ENCODE assay signal across 17 cellular contexts in the genomic region with DNA sequence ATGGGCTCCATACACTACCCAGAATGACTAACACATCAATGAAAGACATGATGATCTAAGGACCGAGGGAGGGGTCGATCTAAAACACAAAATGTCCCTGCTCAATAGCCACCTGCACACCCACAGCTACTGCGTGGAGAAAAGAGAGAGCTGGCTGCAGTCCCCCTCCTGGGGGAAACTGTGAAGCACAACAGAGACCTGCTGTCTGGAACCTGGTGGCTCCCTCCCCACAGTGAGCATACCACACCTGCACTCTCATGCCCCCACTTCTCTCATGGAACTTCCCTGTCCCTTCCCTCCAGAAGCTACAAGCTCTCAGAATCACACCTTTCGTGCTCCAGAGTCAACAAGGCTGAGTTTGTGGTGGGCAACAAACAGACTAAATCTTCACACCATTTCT.
"Had no signal": no experiment of that assay in that cellular context is flagged by ENCODE, and none has a peak within 500 bp of the region (broad histone marks: within the 10 kb centered on the region; RNA-seq: fewer than 3 reads in every experiment).

No MANE protein-coding gene starts in this region.

- H3K36me3 ChIP-seq: esophagus squamous epithelium had no signal

- H3K27ac Mint-ChIP-seq: activated CD4-positive, alpha-beta T cell treated with anti-CD3 and anti-CD28 coated beads, Interleukin-2, amount 10 ng/mL, durations not matched to agents 24 days and 14 days; activated naive CD8-positive, alpha-beta T cell; activated T-cell treated with anti-CD3 and anti-CD28 coated beads, Interleukin-2, amount 50 U/mL, for 72 hours; nephron; T-helper 1 cell treated with Interleukin-12 subunit alpha and Interleukin-12 subunit beta and Interleukin-4 antibody, amounts not matched to agents 30 μg/mL and 1 μg/mL, for 36 hours had no signal

- DNase-seq: activated CD4-positive, alpha-beta T cell treated with anti-CD3 and anti-CD28 coated beads, Interleukin-2, amount 10 ng/mL, durations not matched to agents 24 days and 14 days; activated CD8-positive, alpha-beta memory T cell treated with anti-CD3 and anti-CD28 coated beads, Interleukin-2, amount 50 U/mL, for 48 hours; activated gamma-delta T cell treated with Interleukin-2 at 50 U/mL for 16 hours; activated T-cell treated with anti-CD3 and anti-CD28 coated beads, Interleukin-2, amount 50 U/mL, for 72 hours; amniotic stem cell; body of pancreas; central memory CD4-positive, alpha-beta T cell; esophagus squamous epithelium; glutamatergic neuron; psoas muscle; stimulated activated CD4-positive, alpha-beta T cell treated with anti-CD3 and anti-CD28 coated beads, Interleukin-1b, Interleukin-23, amount 100 ng/mL, for 48 hours; stimulated activated naive CD8-positive, alpha-beta T cell treated with anti-CD3 and anti-CD28 coated beads, Interleukin-15, amount 100 ng/mL, for 72 hours had no signal

- H3K27me3 ChIP-seq: body of pancreas, esophagus squamous epithelium had no signal

- H3K4me3 ChIP-seq: body of pancreas, coronary artery, esophagus squamous epithelium, psoas muscle had no signal

- H3K4me3 Mint-ChIP-seq: activated CD4-positive, alpha-beta T cell treated with anti-CD3 and anti-CD28 coated beads, Interleukin-2, amount 10 ng/mL, durations not matched to agents 24 days and 14 days; activated naive CD8-positive, alpha-beta T cell; activated T-cell treated with anti-CD3 and anti-CD28 coated beads, Interleukin-2, amount 50 U/mL, for 72 hours; nephron; stimulated activated naive CD8-positive, alpha-beta T cell treated with anti-CD3 and anti-CD28 coated beads, Interleukin-15, amount 100 ng/mL, for 72 hours; T-helper 1 cell treated with Interleukin-12 subunit alpha and Interleukin-12 subunit beta and Interleukin-4 antibody, amounts not matched to agents 30 μg/mL and 1 μg/mL, for 36 hours had no signal

- H3K9me3 ChIP-seq: body of pancreas, esophagus squamous epithelium, psoas muscle had no signal

- H3K36me3 Mint-ChIP-seq: activated naive CD8-positive, alpha-beta T cell had no signal

- H3K27ac ChIP-seq: body of pancreas, coronary artery, esophagus squamous epithelium, psoas muscle had no signal

- H3K4me1 Mint-ChIP-seq: stimulated activated naive CD8-positive, alpha-beta T cell treated with anti-CD3 and anti-CD28 coated beads, Interleukin-15, amount 100 ng/mL, for 72 hours had no signal

- H3K4me1 ChIP-seq: body of pancreas, psoas muscle had no signal

- ATAC-seq: activated T-cell treated with anti-CD3 and anti-CD28 coated beads, Interleukin-2, amount 50 U/mL, for 72 hours; body of pancreas; psoas muscle; sciatic nerve; stimulated activated naive CD8-positive, alpha-beta T cell treated with anti-CD3 and anti-CD28 coated beads, Interleukin-15, amount 100 ng/mL, for 72 hours had no signal
